ENCODE assay signal across 13 cellular contexts in genomic region chr17:74742978-74743545, GRCh38. TPM values are rescaled to one million over a fixed set of nuclear protein-coding genes. Genes with fewer than 3 reads are reported as not detected.
DNase-seq lines count a peak whose midpoint lies in the region; ATAC-seq and TF ChIP-seq lines count a peak whose summit lies in the region.
"Had no signal": no experiment of that assay in that cellular context is flagged by ENCODE, and none has a peak within 500 bp of the region (broad histone marks: within the 10 kb centered on the region; RNA-seq: fewer than 3 reads in every experiment).

No MANE protein-coding gene starts in this region.

- no peaks in the 10 kb centered on the region for H3K9me3 Mint-ChIP-seq in CD4-positive, CD25-positive, alpha-beta regulatory T cell
- H3K9me3 Mint-ChIP-seq in activated T-helper 2 cell treated with anti-CD3 and anti-CD28 coated beads, Interferon-gamma antibody, Interleukin-2, Interleukin-4, amounts not matched to agents 10 μg/mL and 5 μg/mL and 100 μg/mL, durations not matched to agents 14 hours and 24 hours and 36 hours: no peaks in the 10 kb centered on the region
- no peaks in the 10 kb centered on the region for H3K9me3 Mint-ChIP-seq in natural killer cell
- H3K9me3 Mint-ChIP-seq: type B pancreatic cell had no signal

- DNase-seq in CD4-positive, CD25-positive, alpha-beta regulatory T cell: no peak
- DNase-seq in H7 (peak; percentile 14), natural killer cell (no peak), mesenteric fat pad (ENCODE audit: low spot score) (no peak), NCI-H1048 (lab: John Stamatoyannopoulos, UW) (no peak), SIG-M5 (lab: John Stamatoyannopoulos, UW) (no peak)
- DNase-seq in activated T-helper 2 cell treated with anti-CD3 and anti-CD28 coated beads, Interferon-gamma antibody, Interleukin-2, Interleukin-4, amounts not matched to agents 10 μg/mL and 5 μg/mL and 100 μg/mL, durations not matched to agents 14 hours and 24 hours and 36 hours (ENCODE audit: low spot score): no peak
- DNase-seq: NCI-H345 had no signal

- peaks cover 96% of the 10 kb centered on the region for H3K4me1 ChIP-seq in CD4-positive, CD25-positive, alpha-beta regulatory T cell (ENCODE audit: control insufficient read depth, insufficient read depth, low read length, poor library complexity, severe bottlenecking)

- no peak overlapping the region for H3K4me3 ChIP-seq in CD4-positive, CD25-positive, alpha-beta regulatory T cell (ENCODE audit: low read depth, low read length)
- no peak overlapping the region for H3K4me3 ChIP-seq in H7 (ENCODE audit: insufficient read depth, low read depth, low read length)
- H3K4me3 ChIP-seq: cardiac muscle cell, mucosa of descending colon had no signal

- TF ChIP-seq CTCF in natural killer cell (IDR thresholded peaks at IDR 0.05): no peak

- H3K36me3 ChIP-seq in CD4-positive, CD25-positive, alpha-beta regulatory T cell (ENCODE audit: control insufficient read depth, insufficient read depth, low read length): no peaks in the 10 kb centered on the region
- H3K36me3 ChIP-seq in H7 (replicated peaks; ENCODE audit: control insufficient read depth, insufficient read depth, low read length): no peaks in the 10 kb centered on the region
- H3K36me3 ChIP-seq: cardiac muscle cell had no signal

- peak overlapping the region in 3 of 4 donors; percentile 84 to 95 (median 85) for H3K4me3 Mint-ChIP-seq in CD4-positive, CD25-positive, alpha-beta regulatory T cell
- H3K4me3 Mint-ChIP-seq in activated T-helper 2 cell treated with anti-CD3 and anti-CD28 coated beads, Interferon-gamma antibody, Interleukin-2, Interleukin-4, amounts not matched to agents 10 μg/mL and 5 μg/mL and 100 μg/mL, durations not matched to agents 14 hours and 24 hours and 36 hours (ENCODE audit: low read depth): peak overlapping the region; percentile 66
- H3K4me3 Mint-ChIP-seq in natural killer cell: peak overlapping the region; percentile 80
- H3K4me3 Mint-ChIP-seq: type B pancreatic cell had no signal

- no peaks in the 10 kb centered on the region for H3K9me3 ChIP-seq in CD4-positive, CD25-positive, alpha-beta regulatory T cell (ENCODE audit: control insufficient read depth in 2 of 2, low read length in 2 of 2)
- H3K9me3 ChIP-seq: mucosa of descending colon had no signal

- peak overlapping the region; percentile 73 for H3K27ac ChIP-seq in CD4-positive, CD25-positive, alpha-beta regulatory T cell (ENCODE audit: insufficient read depth, low read length, poor library complexity, severe bottlenecking)
- H3K27ac ChIP-seq: cardiac muscle cell had no signal

- peaks cover 19 to 93% (median 54%) of the 10 kb centered on the region in 4 donors for H3K4me1 Mint-ChIP-seq in CD4-positive, CD25-positive, alpha-beta regulatory T cell
- H3K4me1 Mint-ChIP-seq in activated T-helper 2 cell treated with anti-CD3 and anti-CD28 coated beads, Interferon-gamma antibody, Interleukin-2, Interleukin-4, amounts not matched to agents 10 μg/mL and 5 μg/mL and 100 μg/mL, durations not matched to agents 14 hours and 24 hours and 36 hours (ENCODE audit: low read depth): peaks cover 82% of the 10 kb centered on the region
- peaks cover 60 to 83% of the 10 kb centered on the region in 2 donors for H3K4me1 Mint-ChIP-seq in natural killer cell

- no peaks in the 10 kb centered on the region for H3K27me3 Mint-ChIP-seq in CD4-positive, CD25-positive, alpha-beta regulatory T cell
- no peaks in the 10 kb centered on the region for H3K27me3 Mint-ChIP-seq in activated T-helper 2 cell treated with anti-CD3 and anti-CD28 coated beads, Interferon-gamma antibody, Interleukin-2, Interleukin-4, amounts not matched to agents 10 μg/mL and 5 μg/mL and 100 μg/mL, durations not matched to agents 14 hours and 24 hours and 36 hours (ENCODE audit: low read depth)
- H3K27me3 Mint-ChIP-seq in natural killer cell (ENCODE audit: low read depth in 2 of 2): no peaks in the 10 kb centered on the region

- H3K27ac Mint-ChIP-seq in CD4-positive, CD25-positive, alpha-beta regulatory T cell: peak overlapping the region; percentile 96 to 98 (median 96)
- H3K27ac Mint-ChIP-seq in activated T-helper 2 cell treated with anti-CD3 and anti-CD28 coated beads, Interferon-gamma antibody, Interleukin-2, Interleukin-4, amounts not matched to agents 10 μg/mL and 5 μg/mL and 100 μg/mL, durations not matched to agents 14 hours and 24 hours and 36 hours: peak overlapping the region; percentile 85
- H3K27ac Mint-ChIP-seq in natural killer cell: peak overlapping the region; percentile 90 to 93
- H3K27ac Mint-ChIP-seq: type B pancreatic cell had no signal

- H3K36me3 Mint-ChIP-seq in CD4-positive, CD25-positive, alpha-beta regulatory T cell: peaks cover 7% of the 10 kb centered on the region
- peaks cover 10% of the 10 kb centered on the region for H3K36me3 Mint-ChIP-seq in activated T-helper 2 cell treated with anti-CD3 and anti-CD28 coated beads, Interferon-gamma antibody, Interleukin-2, Interleukin-4, amounts not matched to agents 10 μg/mL and 5 μg/mL and 100 μg/mL, durations not matched to agents 14 hours and 24 hours and 36 hours (ENCODE audit: low read depth)
- no peaks in the 10 kb centered on the region for H3K36me3 Mint-ChIP-seq in natural killer cell
- H3K36me3 Mint-ChIP-seq: type B pancreatic cell had no signal

- no peak for ATAC-seq in CD4-positive, CD25-positive, alpha-beta regulatory T cell (ENCODE audit: low read depth in 2 of 2)
- ATAC-seq in natural killer cell: no peak

- intact Hi-C loops in activated T-helper 2 cell treated with anti-CD3 and anti-CD28 coated beads, Interferon-gamma antibody, Interleukin-2, Interleukin-4, amounts not matched to agents 10 μg/mL and 5 μg/mL and 100 μg/mL, durations not matched to agents 14 hours and 24 hours and 36 hours (cut with micrococcal nuclease): loop anchor here (5.0 kb wide), 1 partner anchor 461 kb away; no protein-coding TSS in a partner anchor
- intact Hi-C loops in natural killer cell (cut with micrococcal nuclease): no loop called here

- no peaks in the 10 kb centered on the region for H3K27me3 ChIP-seq in CD4-positive, CD25-positive, alpha-beta regulatory T cell (ENCODE audit: control insufficient read depth, insufficient read depth, low read length)
- H3K27me3 ChIP-seq in H7 (ENCODE audit: control insufficient read depth, insufficient read depth, low read length): peaks cover 3% of the 10 kb centered on the region; the same call in 1 of the 2 replicates

RNA-seq across cellular contexts. Expression of gene NHERF1, which starts 5.4 kb away (rescaled TPM):
- total RNA-seq in CD4-positive, CD25-positive, alpha-beta regulatory T cell: 177 TPM
- polyA plus RNA-seq in CD4-positive, CD25-positive, alpha-beta regulatory T cell: 100 to 1,000 TPM; 373 to 453 (median 405) TPM
- 63.1 and 79.1 TPM in 2 replicates for total RNA-seq in H7 (2014; rRNA removed; shearing (Covaris generic))
- 129 and 133 TPM in 2 replicates for total RNA-seq in activated T-helper 2 cell treated with anti-CD3 and anti-CD28 coated beads, Interferon-gamma antibody, Interleukin-2, Interleukin-4, amounts not matched to agents 10 μg/mL and 5 μg/mL and 100 μg/mL, durations not matched to agents 14 hours and 24 hours and 36 hours
- total RNA-seq in natural killer cell: 100 to 1,000 TPM; 323 to 372 (median 362) TPM
- total RNA-seq in mesenteric fat pad: 13.9 TPM

RNA-seq across cellular contexts. Expression of gene RAB37, which starts 6.0 kb away (rescaled TPM):
- total RNA-seq in CD4-positive, CD25-positive, alpha-beta regulatory T cell: 85.5 TPM
- polyA plus RNA-seq in CD4-positive, CD25-positive, alpha-beta regulatory T cell: 100 to 1,000 TPM in 2 of 4 donors, 10 to 100 TPM in 2; 75.6 to 159 (median 104) TPM
- 2.5 and 3.5 TPM in 2 replicates for total RNA-seq in H7 (2014; rRNA removed; shearing (Covaris generic))
- total RNA-seq in activated T-helper 2 cell treated with anti-CD3 and anti-CD28 coated beads, Interferon-gamma antibody, Interleukin-2, Interleukin-4, amounts not matched to agents 10 μg/mL and 5 μg/mL and 100 μg/mL, durations not matched to agents 14 hours and 24 hours and 36 hours: 9.7 and 12.1 TPM in 2 replicates
- total RNA-seq in natural killer cell: 100 to 1,000 TPM; 150 to 184 (median 169) TPM
- 1.3 TPM for total RNA-seq in mesenteric fat pad
- total RNA-seq: glomerular endothelial cell had no signal

RNA-seq across cellular contexts. Expression of gene CD300LF, which starts 30.3 kb away (rescaled TPM):
- 0.52 TPM for total RNA-seq in CD4-positive, CD25-positive, alpha-beta regulatory T cell
- polyA plus RNA-seq in CD4-positive, CD25-positive, alpha-beta regulatory T cell: under 1 TPM in 2 of 4 donors, not detected in 2; 0.19 to 0.21 TPM
- total RNA-seq in H7 (2014; rRNA removed; shearing (Covaris generic)): not detected in 2 replicates
- not detected in 2 replicates for total RNA-seq in activated T-helper 2 cell treated with anti-CD3 and anti-CD28 coated beads, Interferon-gamma antibody, Interleukin-2, Interleukin-4, amounts not matched to agents 10 μg/mL and 5 μg/mL and 100 μg/mL, durations not matched to agents 14 hours and 24 hours and 36 hours
- total RNA-seq in natural killer cell (10 to 100 TPM in 1 of 3 donors, 1 to 10 TPM in 2; 1.9 to 10.6 (median 8.7) TPM), mesenteric fat pad (2.8 TPM)
- total RNA-seq: cardiac muscle cell, G401, glomerular endothelial cell had no signal
- polyA plus RNA-seq: cardiac muscle cell had no signal

RNA-seq across cellular contexts. Expression of gene NAT9, which starts 33.1 kb away (rescaled TPM):
- total RNA-seq in CD4-positive, CD25-positive, alpha-beta regulatory T cell: 35.4 TPM
- polyA plus RNA-seq in CD4-positive, CD25-positive, alpha-beta regulatory T cell: 10 to 100 TPM; 16.2 to 22.0 (median 17.7) TPM
- 47.9 and 73.3 TPM in 2 replicates for total RNA-seq in H7 (2014; rRNA removed; shearing (Covaris generic))
- 55.3 TPM in 2 replicates for total RNA-seq in activated T-helper 2 cell treated with anti-CD3 and anti-CD28 coated beads, Interferon-gamma antibody, Interleukin-2, Interleukin-4, amounts not matched to agents 10 μg/mL and 5 μg/mL and 100 μg/mL, durations not matched to agents 14 hours and 24 hours and 36 hours
- total RNA-seq in natural killer cell (10 to 100 TPM; 20.0 to 27.2 (median 24.8) TPM), mesenteric fat pad (37.8 TPM)
